ENCODE assay signal across 1 cellular context in genomic region chr7:76875760-76876159, GRCh38.
TF ChIP-seq lines count a peak whose summit lies in the region.

No MANE protein-coding gene starts in this region.

TF ChIP-seq in GM23338, 12 proteins besides CTCF, POLR2A, EP300 and RAD21:
- TF ChIP-seq ZNF462 (CRISPR knock-in tag; IDR thresholded peaks at IDR 0.05): peak; percentile 33; the same call in 1 of the 2 replicates
